9 cellular contexts compared by ENCODE assay signal in the genomic region with DNA sequence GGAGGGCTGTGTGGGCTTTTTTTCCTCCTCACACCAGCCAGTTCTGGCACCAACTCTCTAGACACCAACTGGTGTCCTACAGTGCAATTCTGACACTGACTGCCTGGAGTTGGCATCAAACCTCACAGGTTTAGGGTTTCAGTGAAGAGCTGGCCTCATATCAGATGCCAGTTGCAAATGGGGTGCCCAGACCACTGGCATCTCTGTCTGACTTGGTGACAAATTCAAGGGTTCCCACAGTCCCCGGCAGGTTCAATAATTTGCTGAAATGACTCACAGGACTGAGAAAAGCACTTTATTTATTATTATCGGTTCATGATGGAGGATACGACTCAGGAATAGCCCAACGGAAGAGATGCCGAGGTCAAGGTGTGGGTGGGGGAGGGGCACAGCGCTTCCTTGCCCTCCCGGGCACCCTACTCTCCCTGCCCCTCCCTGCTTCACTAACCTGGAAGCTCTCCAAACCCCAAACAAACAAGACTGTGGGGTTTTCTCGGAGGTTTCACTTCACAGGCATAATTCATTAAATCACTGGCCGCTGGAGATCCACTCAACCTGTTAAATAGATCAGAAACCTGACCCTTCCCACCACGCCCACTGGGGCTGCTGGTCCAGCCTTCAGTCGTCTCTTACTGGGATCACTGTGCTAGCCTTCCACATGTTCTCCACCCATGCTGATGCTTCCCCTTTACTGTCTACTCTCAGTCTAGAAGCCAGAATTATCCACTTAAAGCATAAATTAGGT. TPM values are rescaled to one million over a fixed set of nuclear protein-coding genes. Genes with fewer than 3 reads are reported as not detected.
A peak's percentile ranks its signal among the peaks of the same experiment; 100 is the strongest.
DNase-seq lines count a peak whose midpoint lies in the region; ATAC-seq and TF ChIP-seq lines count a peak whose summit lies in the region.
"Had no signal": no experiment of that assay in that cellular context is flagged by ENCODE, and none has a peak within 500 bp of the region (broad histone marks: within the 10 kb centered on the region; RNA-seq: fewer than 3 reads in every experiment).

No MANE protein-coding gene starts in this region.

- intact Hi-C loops in ascending aorta (cut with DNase I) (loop anchor here (2.0 to 5.0 kb wide), 4 partner anchors 121 to 1055 kb away; a partner anchor contains a TSS), adrenal gland (cut with DNase I) (loop anchor here in 1 of 2 donors (5.0 kb wide), 1 partner anchor 841 kb away; no protein-coding TSS in a partner anchor)

- H3K4me3 ChIP-seq in ascending aorta: no peak overlapping the region
- no peak overlapping the region for H3K4me3 ChIP-seq in neural progenitor cell
- no peak overlapping the region for H3K4me3 ChIP-seq in adrenal gland

- H3K36me3 ChIP-seq in ascending aorta: peaks cover 6 to 9% of the 10 kb centered on the region in 2 donors
- no peaks in the 10 kb centered on the region for H3K36me3 ChIP-seq in neural progenitor cell
- no peaks in the 10 kb centered on the region for H3K36me3 ChIP-seq in adrenal gland (replicated peaks in 1 of 2)

- H3K79me2 ChIP-seq in neural progenitor cell (ENCODE audit: low read depth): no peaks in the 10 kb centered on the region

- H3F3A ChIP-seq in neural progenitor cell (ENCODE audit: low read depth): no peaks in the 10 kb centered on the region

- 21 to 25% (median 22%) methylated on average over 11 of the region's 11 CpGs for WGBS in adrenal gland, 4 donors

- TF ChIP-seq CTCF in ascending aorta (IDR thresholded peaks at IDR 0.05) (no peak), neural progenitor cell (IDR thresholded peaks at IDR 0.05) (no peak), adrenal gland (IDR thresholded peaks at IDR 0.05) (no peak)

- no peaks in the 10 kb centered on the region for H3K9me3 Mint-ChIP-seq in neural progenitor cell

- H3K27ac ChIP-seq in ascending aorta (peak overlapping the region; percentile 90), neural progenitor cell (no peak overlapping the region), adrenal gland (peak overlapping the region in 1 of 5 donors; percentile 1)

- H3K9ac ChIP-seq in neural progenitor cell: no peak overlapping the region

- H4K20me1 ChIP-seq in neural progenitor cell (ENCODE audit: low read depth): no peaks in the 10 kb centered on the region

- ATAC-seq in HG03280 (IDR thresholded peaks at IDR 0.05; ENCODE audit: unreplicated experiment) (no peak), GM19324 (IDR thresholded peaks at IDR 0.05; ENCODE audit: low FRiP score, unreplicated experiment) (no peak)

- peaks cover 16% of the 10 kb centered on the region for H3K4me1 Mint-ChIP-seq in neural progenitor cell

- H3K27me3 ChIP-seq in ascending aorta (no peaks in the 10 kb centered on the region), neural progenitor cell (no peaks in the 10 kb centered on the region), adrenal gland (peaks cover 5% of the 10 kb centered on the region)

- peaks cover 10% of the 10 kb centered on the region for H3K27me3 Mint-ChIP-seq in neural progenitor cell (ENCODE audit: insufficient read depth, low read depth)

- H3K4me3 Mint-ChIP-seq in neural progenitor cell: no peak overlapping the region

- H3K36me3 Mint-ChIP-seq in neural progenitor cell: no peaks in the 10 kb centered on the region

- peaks cover 15 to 23% of the 10 kb centered on the region in 2 donors for H3K4me1 ChIP-seq in ascending aorta
- no peaks in the 10 kb centered on the region for H3K4me1 ChIP-seq in neural progenitor cell
- H3K4me1 ChIP-seq in adrenal gland (replicated peaks in 1 of 2): peaks cover 0 to 7% of the 10 kb centered on the region in 2 donors

- peak; percentile 59 for DNase-seq in DMS79 treated with DMSO at 0.1 percent for 48 hours (lab: John Stamatoyannopoulos, UW)
- peak; percentile 77 for DNase-seq in NCI-H2029 (lab: John Stamatoyannopoulos, UW)
- DNase-seq in ascending aorta (ENCODE audit: low spot score in 2 of 2): no peak
- DNase-seq in neural progenitor cell (ENCODE audit: low spot score): no peak
- DNase-seq in adrenal gland: no peak
- no peak for DNase-seq in cerebellum (ENCODE audit: low spot score)
- DNase-seq: NCI-H1930 had no signal

- TF ChIP-seq POLR2A in adrenal gland (IDR thresholded peaks at IDR 0.05): no peak

- no peak overlapping the region for H2AFZ ChIP-seq in neural progenitor cell (replicated peaks)

- peak overlapping the region; percentile 72 for H3K27ac Mint-ChIP-seq in neural progenitor cell

- H3K4me2 ChIP-seq in neural progenitor cell: no peak overlapping the region

- H3K9me3 ChIP-seq in ascending aorta (no peaks in the 10 kb centered on the region), neural progenitor cell (ENCODE audit: low read depth) (no peaks in the 10 kb centered on the region), adrenal gland (replicated peaks in 1 of 3) (no peaks in the 10 kb centered on the region)

RNA-seq across cellular contexts. Expression of a gene that starts 1.7 kb away (rescaled TPM):
- total RNA-seq in ascending aorta (67.7 TPM), neural progenitor cell (ENCODE audit: low replicate concordance) (29.3 and 88.3 TPM in 2 replicates), adrenal gland (10 to 100 TPM in 5 of 8 donors, 1 to 10 TPM in 3; 6.1 to 74.2 (median 13.0) TPM), cerebellum (45.3 TPM)
- polyA plus RNA-seq in adrenal gland: 10 to 100 TPM; 27.2 to 88.9 (median 35.9) TPM

Comparison
In these comparisons a context has a peak if more than half of its experiments do, and no peak if none do; other contexts are left out.
1. DNase-seq: peak in DMS79 treated with DMSO at 0.1 percent for 48 hours (single experiment) and NCI-H2029 (single experiment); none in ascending aorta (0 of 2), neural progenitor cell (single experiment), adrenal gland (0 of 7) and cerebellum (single experiment).